In the genomic region with DNA sequence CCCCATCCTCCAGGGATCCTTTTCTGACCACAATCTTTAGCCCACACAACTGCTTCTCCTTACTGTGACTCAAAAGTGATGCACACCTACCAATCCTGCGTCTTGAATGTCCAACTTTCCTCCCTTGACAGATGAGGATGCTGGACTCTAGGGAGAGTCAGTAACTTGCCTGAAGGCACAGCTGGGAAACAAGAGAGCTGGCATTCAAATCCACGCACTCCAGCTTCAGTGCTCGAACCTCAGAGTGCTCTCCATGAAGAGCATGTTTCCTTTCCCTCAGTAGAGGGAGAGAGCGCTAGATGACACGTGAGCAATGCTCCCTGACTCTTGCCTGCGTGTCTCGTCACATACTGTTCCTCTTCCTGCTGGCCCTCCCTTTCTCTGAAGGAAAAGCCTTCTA, we compare ENCODE assay signal across 24 cellular contexts.
"Had no signal": no experiment of that assay in that cellular context is flagged by ENCODE, and none has a peak within 500 bp of the region (broad histone marks: within the 10 kb centered on the region; RNA-seq: fewer than 3 reads in every experiment).

No MANE protein-coding gene starts in this region.

- H3K4me1 ChIP-seq: psoas muscle had no signal

- H3K27me3 ChIP-seq: hepatocyte, transverse colon, upper lobe of right lung had no signal

- H3K4me3 ChIP-seq: esophagus muscularis mucosa, gastroesophageal sphincter, heart left ventricle, hepatocyte, left lung, lung, mucosa of descending colon, psoas muscle, sigmoid colon, thoracic aorta, transverse colon, upper lobe of right lung had no signal

- H3K9me3 ChIP-seq: esophagus muscularis mucosa, gastroesophageal sphincter, heart left ventricle, left lung, mucosa of descending colon, psoas muscle, sigmoid colon, thoracic aorta, transverse colon, upper lobe of right lung had no signal

- H3K36me3 Mint-ChIP-seq: memory B cell; mesothelial cell of epicardium; naive B cell; natural killer cell treated with Interleukin-12 subunit alpha and Interleukin-12 subunit beta and Interleukin-15 and Interleukin-18, amount 100 ng/mL, for 72 hours; stimulated activated memory B cell treated with anti-CD40 and anti-IgM and Interleukin-4, amounts not matched to agents 10 μg/mL and 1 μg/mL and 100 μg/mL, for 72 hours had no signal

- H3K27ac ChIP-seq: esophagus muscularis mucosa, foreskin keratinocyte, gastroesophageal sphincter, heart left ventricle, hepatocyte, left lung, psoas muscle, sigmoid colon, thoracic aorta, transverse colon, upper lobe of right lung had no signal

- H3K36me3 ChIP-seq: esophagus muscularis mucosa, gastroesophageal sphincter, heart left ventricle, left lung, sigmoid colon, thoracic aorta, transverse colon, upper lobe of right lung had no signal

- H3K9me3 Mint-ChIP-seq: memory B cell; mesothelial cell of epicardium; naive B cell; natural killer cell treated with Interleukin-12 subunit alpha and Interleukin-12 subunit beta and Interleukin-15 and Interleukin-18, amount 100 ng/mL, for 72 hours; neural crest cell; stimulated activated memory B cell treated with anti-CD40 and anti-IgM and Interleukin-4, amounts not matched to agents 10 μg/mL and 1 μg/mL and 100 μg/mL, for 72 hours; stimulated activated naive CD8-positive, alpha-beta T cell treated with anti-CD3 and anti-CD28 coated beads, Interleukin-15, Interleukin-2, amounts not matched to agents 100 ng/mL and 50 ng/mL, for 24 hours had no signal

- H3K4me1 Mint-ChIP-seq: memory B cell; naive B cell; neural crest cell; stimulated activated memory B cell treated with anti-CD40 and anti-IgM and Interleukin-4, amounts not matched to agents 10 μg/mL and 1 μg/mL and 100 μg/mL, for 72 hours had no signal

- H3K4me2 ChIP-seq: hepatocyte had no signal

- H3K79me2 ChIP-seq: hepatocyte had no signal

- H2AFZ ChIP-seq: hepatocyte had no signal

- DNase-seq: cerebellar nuclear complex; cortex of kidney; effector CD4-positive, alpha-beta T cell; foreskin keratinocyte; mucosa of descending colon; naive B cell; stimulated activated CD4-positive, alpha-beta T cell treated with anti-CD3 and anti-CD28 coated beads, Interleukin-4, amount 100 ng/mL, for 4 hours; transverse colon; upper lobe of right lung had no signal

- H3K27ac Mint-ChIP-seq: memory B cell; mesothelial cell of epicardium; naive B cell; natural killer cell treated with Interleukin-12 subunit alpha and Interleukin-12 subunit beta and Interleukin-15 and Interleukin-18, amount 100 ng/mL, for 72 hours; stimulated activated memory B cell treated with anti-CD40 and anti-IgM and Interleukin-4, amounts not matched to agents 10 μg/mL and 1 μg/mL and 100 μg/mL, for 72 hours; stimulated activated naive CD8-positive, alpha-beta T cell treated with anti-CD3 and anti-CD28 coated beads, Interleukin-15, Interleukin-2, amounts not matched to agents 100 ng/mL and 50 ng/mL, for 24 hours had no signal

- H3K4me3 Mint-ChIP-seq: memory B cell; mesothelial cell of epicardium; naive B cell; natural killer cell treated with Interleukin-12 subunit alpha and Interleukin-12 subunit beta and Interleukin-15 and Interleukin-18, amount 100 ng/mL, for 72 hours; neural crest cell; stimulated activated memory B cell treated with anti-CD40 and anti-IgM and Interleukin-4, amounts not matched to agents 10 μg/mL and 1 μg/mL and 100 μg/mL, for 72 hours; stimulated activated naive CD8-positive, alpha-beta T cell treated with anti-CD3 and anti-CD28 coated beads, Interleukin-15, Interleukin-2, amounts not matched to agents 100 ng/mL and 50 ng/mL, for 24 hours had no signal

- ATAC-seq: foreskin keratinocyte; gastroesophageal sphincter; left lung; mucosa of descending colon; natural killer cell treated with Interleukin-12 subunit alpha and Interleukin-12 subunit beta and Interleukin-15 and Interleukin-18, amount 100 ng/mL, for 72 hours; stimulated activated memory B cell treated with anti-CD40 and anti-IgM and Interleukin-4, amounts not matched to agents 10 μg/mL and 1 μg/mL and 100 μg/mL, for 72 hours; upper lobe of right lung had no signal
